9 cellular contexts compared by ENCODE assay signal in genomic region chrX:21373637-21374162, GRCh38. TPM values are rescaled to one million over a fixed set of nuclear protein-coding genes. Genes with fewer than 3 reads are reported as not detected.
DNase-seq lines count a peak whose midpoint lies in the region; ATAC-seq and TF ChIP-seq lines count a peak whose summit lies in the region.
"Had no signal": no experiment of that assay in that cellular context is flagged by ENCODE, and none has a peak within 500 bp of the region (broad histone marks: within the 10 kb centered on the region; RNA-seq: fewer than 3 reads in every experiment).

No MANE protein-coding gene starts in this region.

- H4K8ac ChIP-seq in mesenchymal stem cell (ENCODE audit: low read length): no peak overlapping the region

- DNase-seq in activated T-cell treated with anti-CD3 and anti-CD28 coated beads for 1 hour (ENCODE audit: low read depth) (peak; percentile 11), SK-N-DZ (ENCODE audit: low spot score) (peak; percentile 52), mesenchymal stem cell (no peak), testis (peak; percentile 13), ecto neural progenitor cell (ENCODE audit: low spot score) (no peak)
- DNase-seq in activated T-cell treated with anti-CD3 and anti-CD28 coated beads, Interleukin-2, amount 50 U/mL, for 1 hour: no peak
- peak; percentile 9 for DNase-seq in central memory CD4-positive, alpha-beta T cell

- H3K9ac ChIP-seq in mesenchymal stem cell (ENCODE audit: low read length): peak overlapping the region; percentile 49

- H3K18ac ChIP-seq in mesenchymal stem cell (ENCODE audit: low read depth in 1 of 2, low read length in 2 of 2): no peak overlapping the region

- no peak overlapping the region for H3K23ac ChIP-seq in mesenchymal stem cell (ENCODE audit: low read length in 2 of 2)

- no peaks in the 10 kb centered on the region for H3K79me1 ChIP-seq in mesenchymal stem cell (replicated peaks; ENCODE audit: low read length, poor library complexity, severe bottlenecking)

- TF ChIP-seq POLR2A in testis (IDR thresholded peaks at IDR 0.05): no peak

- no peak for TF ChIP-seq CTCF in testis (IDR thresholded peaks at IDR 0.05)

- ATAC-seq in HG02970 (IDR thresholded peaks at IDR 0.05; ENCODE audit: low FRiP score, unreplicated experiment): peak; percentile 26

- no peak overlapping the region for H2BK12ac ChIP-seq in mesenchymal stem cell (ENCODE audit: low read length in 2 of 2)

- no peak overlapping the region for H3K4ac ChIP-seq in mesenchymal stem cell (ENCODE audit: low read depth in 1 of 2, low read length in 2 of 2)

- H2BK15ac ChIP-seq in mesenchymal stem cell (ENCODE audit: low read depth, poor library complexity, severe bottlenecking): no peak overlapping the region

- H2AK5ac ChIP-seq in mesenchymal stem cell (ENCODE audit: low read length, severe bottlenecking): no peak overlapping the region

- peaks cover 0 to 22% of the 10 kb centered on the region in 2 experiments for H3K27me3 ChIP-seq in mesenchymal stem cell (ENCODE audit: control insufficient read depth in 1 of 2, insufficient read depth in 1 of 2, low read length in 2 of 2)
- no peaks in the 10 kb centered on the region for H3K27me3 ChIP-seq in testis

- H2BK120ac ChIP-seq in mesenchymal stem cell (ENCODE audit: low read depth, low read length): no peak overlapping the region

- H3K14ac ChIP-seq in mesenchymal stem cell (ENCODE audit: low read length in 2 of 2): no peak overlapping the region

- H3K4me2 ChIP-seq in mesenchymal stem cell (ENCODE audit: low read length, poor library complexity, severe bottlenecking): peak overlapping the region; percentile 90

- intact Hi-C loops in testis (cut with DNase I; ENCODE audit: low total_unique reads): no loop called here

- H4K91ac ChIP-seq in mesenchymal stem cell (ENCODE audit: low read length): no peak overlapping the region

- no peaks in the 10 kb centered on the region for H3K36me3 ChIP-seq in mesenchymal stem cell (ENCODE audit: control insufficient read depth in 1 of 2, insufficient read depth in 2 of 2, low read depth in 1 of 2, low read length in 2 of 2)
- H3K36me3 ChIP-seq in testis (ENCODE audit: low read depth, missing control alignments): no peaks in the 10 kb centered on the region
- H3K36me3 ChIP-seq: adrenal gland had no signal

- H3K9me3 ChIP-seq in mesenchymal stem cell (ENCODE audit: control insufficient read depth, low read length) (no peaks in the 10 kb centered on the region), testis (no peaks in the 10 kb centered on the region)
- H3K9me3 ChIP-seq: adrenal gland had no signal

- 5% methylated on average over 7 of the region's 50 CpGs for WGBS in mesenchymal stem cell
- WGBS in testis, 2 donors: 2% methylated on average over 9 of the region's 50 CpGs; no CpG with 5 or more reads in 1 of the 2 donors

- H3K27ac ChIP-seq in mesenchymal stem cell (ENCODE audit: low read length, poor library complexity, severe bottlenecking) (no peak overlapping the region), testis (no peak overlapping the region)

- H3K4me3 ChIP-seq in mesenchymal stem cell (ENCODE audit: insufficient read depth in 1 of 2, low read depth in 1 of 2, low read length in 2 of 2) (peak overlapping the region; percentile 59 to 80), testis (peak overlapping the region; percentile 44 to 56)

- H2AFZ ChIP-seq in mesenchymal stem cell (ENCODE audit: low read depth, low read length): peak overlapping the region; percentile 53

- H3K4me1 ChIP-seq in mesenchymal stem cell (ENCODE audit: control insufficient read depth, insufficient read depth, low read depth, low read length) (peaks cover 13% of the 10 kb centered on the region), testis (no peaks in the 10 kb centered on the region)
- H3K4me1 ChIP-seq: adrenal gland had no signal

- H2BK5ac ChIP-seq in mesenchymal stem cell (ENCODE audit: low read depth, low read length, poor library complexity, severe bottlenecking): no peak overlapping the region

RNA-seq across cellular contexts. Expression of gene CNKSR2, which starts 0.5 kb away (rescaled TPM):
- polyA plus RNA-seq in SK-N-DZ (2014; cell fraction: cytosol; rRNA removed): 9.6 and 12.6 TPM in 2 replicates
- polyA plus RNA-seq in SK-N-DZ (2014; cell fraction: nucleus; rRNA removed): 10.6 and 11.3 TPM in 2 replicates
- 0.28 TPM for polyA plus RNA-seq in mesenchymal stem cell (2013, experiment 1 of 2)
- 0.29 TPM for polyA plus RNA-seq in mesenchymal stem cell (2013, experiment 2 of 2)
- 10 to 100 TPM; 13.2 to 17.3 TPM for total RNA-seq in testis
- 2.1 TPM for polyA plus RNA-seq in testis (ENCODE audit: insufficient read depth, low read depth, low replicate concordance)

Comparison
In these comparisons a context has a peak if more than half of its experiments do, and no peak if none do; other contexts are left out.
1. DNase-seq: peak in activated T-cell treated with anti-CD3 and anti-CD28 coated beads for 1 hour (single experiment), SK-N-DZ (single experiment), central memory CD4-positive, alpha-beta T cell (single experiment) and testis (single experiment); none in activated T-cell treated with anti-CD3 and anti-CD28 coated beads, Interleukin-2, amount 50 U/mL, for 1 hour (single experiment), mesenchymal stem cell (single experiment) and ecto neural progenitor cell (single experiment).